ENCODE assay signal across 18 cellular contexts in genomic region chr1:226255380-226255779, GRCh38. TPM values are rescaled to one million over a fixed set of nuclear protein-coding genes. Genes with fewer than 3 reads are reported as not detected.
"Had no signal": no experiment of that assay in that cellular context is flagged by ENCODE, and none has a peak within 500 bp of the region (broad histone marks: within the 10 kb centered on the region; RNA-seq: fewer than 3 reads in every experiment).

No MANE protein-coding gene starts in this region.

- H3K4me3 Mint-ChIP-seq: activated CD8-positive, alpha-beta memory T cell treated with anti-CD3 and anti-CD28 coated beads, Interleukin-2, amount 10 ng/mL, durations not matched to agents 7 days and 5 days; activated T-cell treated with anti-CD3 and anti-CD28 coated beads, Interleukin-2, amount 50 U/mL, for 24 hours; natural killer cell treated with Interleukin-12 subunit alpha and Interleukin-12 subunit beta and Interleukin-15 and Interleukin-18, amount 100 ng/mL, for 72 hours; T-helper 2 cell treated with Interferon-gamma antibody and Interleukin-4, amounts not matched to agents 5 μg/mL and 100 μg/mL, for 36 hours; type B pancreatic cell had no signal

- H3K9me3 Mint-ChIP-seq: natural killer cell treated with Interleukin-12 subunit alpha and Interleukin-12 subunit beta and Interleukin-15 and Interleukin-18, amount 100 ng/mL, for 72 hours; type B pancreatic cell had no signal

- H3K27ac Mint-ChIP-seq: activated CD8-positive, alpha-beta memory T cell treated with anti-CD3 and anti-CD28 coated beads, Interleukin-2, amount 10 ng/mL, durations not matched to agents 7 days and 5 days; activated naive CD4-positive, alpha-beta T cell treated with anti-CD3 and anti-CD28 coated beads, Interleukin-2, amount 50 U/mL, for 72 hours; activated T-cell treated with anti-CD3 and anti-CD28 coated beads, Interleukin-2, amount 50 U/mL, for 24 hours; natural killer cell treated with Interleukin-12 subunit alpha and Interleukin-12 subunit beta and Interleukin-15 and Interleukin-18, amount 100 ng/mL, for 72 hours; T-helper 2 cell treated with Interferon-gamma antibody and Interleukin-4, amounts not matched to agents 5 μg/mL and 100 μg/mL, for 36 hours; type B pancreatic cell had no signal

- H3K27me3 ChIP-seq: right lobe of liver, spleen had no signal

- H3K4me1 Mint-ChIP-seq: activated CD8-positive, alpha-beta memory T cell treated with anti-CD3 and anti-CD28 coated beads, Interleukin-2, amount 10 ng/mL, durations not matched to agents 7 days and 5 days had no signal

- H3K4me3 ChIP-seq: psoas muscle, right lobe of liver, spleen had no signal

- H3K36me3 ChIP-seq: right lobe of liver had no signal

- DNase-seq: activated CD4-positive, alpha-beta T cell treated with anti-CD3 and anti-CD28 coated beads, Interleukin-2, amount 50 U/mL, for 48 hours; activated CD4-positive, CD25-positive, alpha-beta regulatory T cell treated with anti-CD3 and anti-CD28 coated beads, Interleukin-2, amount 50 U/mL, for 72 hours; activated CD8-positive, alpha-beta memory T cell treated with anti-CD3 and anti-CD28 coated beads, Interleukin-2, amount 10 ng/mL, durations not matched to agents 7 days and 5 days; activated effector memory CD4-positive, alpha-beta T cell treated with anti-CD3 and anti-CD28 coated beads, Interleukin-2, amount 50 U/mL, for 16 hours; activated T-cell treated with anti-CD3 and anti-CD28 coated beads, Interleukin-2, amount 50 U/mL, for 24 hours; psoas muscle; right lobe of liver; spleen; stimulated activated CD4-positive, alpha-beta T cell treated with anti-CD3 and anti-CD28 coated beads, Interleukin-2, amount 100 ng/mL, for 24 hours; stimulated activated naive CD4-positive, alpha-beta T cell; substantia nigra; SW 1271 had no signal

- H3K27ac ChIP-seq: psoas muscle, right lobe of liver, spleen had no signal

- FAIRE-seq: endometrium had no signal

- H3K27me3 Mint-ChIP-seq: activated CD8-positive, alpha-beta memory T cell treated with anti-CD3 and anti-CD28 coated beads, Interleukin-2, amount 10 ng/mL, durations not matched to agents 7 days and 5 days; activated T-cell treated with anti-CD3 and anti-CD28 coated beads, Interleukin-2, amount 50 U/mL, for 24 hours; natural killer cell treated with Interleukin-12 subunit alpha and Interleukin-12 subunit beta and Interleukin-15 and Interleukin-18, amount 100 ng/mL, for 72 hours; type B pancreatic cell had no signal

- H3K4me1 ChIP-seq: psoas muscle, right lobe of liver, spleen had no signal

- H3K9me3 ChIP-seq: psoas muscle, right lobe of liver had no signal

RNA-seq across cellular contexts. Expression of gene MIXL1, which starts 31.9 kb away (rescaled TPM):
- total RNA-seq: activated CD8-positive, alpha-beta memory T cell treated with anti-CD3 and anti-CD28 coated beads, Interleukin-2, amount 10 ng/mL, durations not matched to agents 7 days and 5 days; natural killer cell treated with Interleukin-12 subunit alpha and Interleukin-12 subunit beta and Interleukin-15 and Interleukin-18, amount 100 ng/mL, for 72 hours; osteoblast; psoas muscle had no signal
